ENCODE assay signal across 13 cellular contexts in the genomic region with DNA sequence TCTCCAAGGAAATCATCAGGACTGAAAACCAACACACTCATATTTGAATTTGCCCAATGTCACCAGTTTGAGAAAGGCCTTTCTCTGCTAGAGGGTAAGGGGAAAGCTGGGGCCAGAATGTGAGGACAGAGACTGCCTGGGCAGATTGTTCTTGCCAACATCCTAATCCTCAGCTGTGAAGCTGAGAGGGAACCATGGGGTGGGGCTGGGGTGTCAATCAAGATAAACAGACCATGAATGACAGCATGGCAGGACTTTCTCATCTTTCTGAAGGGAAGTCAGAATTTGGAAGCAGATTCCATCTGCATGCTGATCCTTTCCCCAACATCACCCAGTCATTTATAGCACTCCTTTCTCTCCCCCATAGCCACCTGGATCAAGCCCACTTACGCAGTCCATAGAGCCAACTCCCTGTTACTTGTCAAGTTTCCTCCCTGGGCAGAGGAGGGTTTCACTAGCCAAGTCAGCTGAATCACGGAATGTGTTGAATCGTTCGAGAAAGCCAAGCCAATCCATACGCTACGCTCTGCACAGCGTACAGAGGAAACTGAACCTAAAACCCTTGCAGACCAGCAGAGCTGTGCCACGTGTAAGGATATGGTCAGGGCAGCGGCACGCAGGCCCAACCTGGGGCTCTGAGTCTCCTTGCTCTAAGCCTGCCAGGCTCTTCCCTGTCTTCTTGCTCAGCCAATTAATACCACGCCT. TPM values are rescaled to one million over a fixed set of nuclear protein-coding genes. Genes with fewer than 3 reads are reported as not detected.
DNase-seq lines count a peak whose midpoint lies in the region; ATAC-seq and TF ChIP-seq lines count a peak whose summit lies in the region.
"Had no signal": no experiment of that assay in that cellular context is flagged by ENCODE, and none has a peak within 500 bp of the region (broad histone marks: within the 10 kb centered on the region; RNA-seq: fewer than 3 reads in every experiment).

No MANE protein-coding gene starts in this region.

- WGBS in testis, 2 donors: 95 to 97% methylated on average over 7 to 11 of the region's 11 CpGs

- no peaks in the 10 kb centered on the region for H3K9me3 ChIP-seq in testis

- no peak overlapping the region for H3K4me3 ChIP-seq in testis
- H3K4me3 ChIP-seq: coronary artery had no signal

- H3K4me1 ChIP-seq in foreskin keratinocyte: no peaks in the 10 kb centered on the region
- H3K4me1 ChIP-seq in testis: no peaks in the 10 kb centered on the region

- no peak for TF ChIP-seq CTCF in foreskin keratinocyte (conservative IDR thresholded peaks at IDR 0.05)
- no peak for TF ChIP-seq CTCF in testis (IDR thresholded peaks at IDR 0.05)

- H3K27ac ChIP-seq in foreskin keratinocyte: no peak overlapping the region
- no peak overlapping the region for H3K27ac ChIP-seq in testis
- H3K27ac ChIP-seq: coronary artery had no signal

- no peak for TF ChIP-seq POLR2A in testis (IDR thresholded peaks at IDR 0.05)

- intact Hi-C loops in testis (cut with DNase I; ENCODE audit: low total_unique reads): no loop called here

- ATAC-seq in GM18498 (IDR thresholded peaks at IDR 0.05; ENCODE audit: unreplicated experiment) (peak; percentile 56), GM19468 (IDR thresholded peaks at IDR 0.05; ENCODE audit: extremely low read depth, unreplicated experiment) (peak; percentile 55), HG03280 (IDR thresholded peaks at IDR 0.05; ENCODE audit: unreplicated experiment) (peak; percentile 78), foreskin keratinocyte (peak; percentile 26)
- ATAC-seq: HCT116 had no signal

- H3K27me3 ChIP-seq in foreskin keratinocyte (no peaks in the 10 kb centered on the region), testis (no peaks in the 10 kb centered on the region)

- no peaks in the 10 kb centered on the region for H3K36me3 ChIP-seq in testis (ENCODE audit: low read depth, missing control alignments)

- DNase-seq in foreskin keratinocyte (no peak), NCI-H524 treated with DMSO at 0.1 percent for 48 hours (lab: John Stamatoyannopoulos, UW) (no peak), H4 (ENCODE audit: low spot score) (no peak), testis (no peak)
- no peak for DNase-seq in activated CD4-positive, alpha-beta T cell treated with anti-CD3 and anti-CD28 coated beads, Interleukin-2, amount 50 U/mL, for 48 hours
- DNase-seq: COR-L47, NCI-H1436 treated with DMSO at 0.1 percent for 48 hours, SHP77 had no signal

RNA-seq across cellular contexts. Expression of gene GLDC, which starts 14.9 kb away (rescaled TPM):
- total RNA-seq in foreskin keratinocyte (0.99 and 1.3 TPM in 2 replicates), testis (10 to 100 TPM; 11.4 to 12.3 TPM)
- polyA plus RNA-seq in foreskin keratinocyte (0.90 and 0.95 TPM in 2 replicates), testis (ENCODE audit: insufficient read depth, low read depth, low replicate concordance) (12.2 TPM)
- total RNA-seq in H4 (2014; rRNA removed; shearing (Covaris generic)): 0.04 TPM in 1 of 2 replicates, not detected in the other

Comparison
In these comparisons a context has a peak if more than half of its experiments do, and no peak if none do; other contexts are left out.
1. ATAC-seq: peak in every context shown above with its lines; median percentile 78 in HG03280; 56 in GM18498; 55 in GM19468; 26 in foreskin keratinocyte.